In genomic region chr2:172806426-172807008, GRCh38 we compare ENCODE assay signal across 10 cellular contexts.
DNase-seq lines count a peak whose midpoint lies in the region; ATAC-seq and TF ChIP-seq lines count a peak whose summit lies in the region.
"Had no signal": no experiment of that assay in that cellular context is flagged by ENCODE, and none has a peak within 500 bp of the region (broad histone marks: within the 10 kb centered on the region; RNA-seq: fewer than 3 reads in every experiment).

No MANE protein-coding gene starts in this region.

- CTCF ChIA-PET in Panc1 (lab: Charles Lee) = no interaction called here

- H3K4me2 ChIP-seq in Karpas-422 (ENCODE audit: low read depth, low read length, poor library complexity, severe bottlenecking) = no peak overlapping the region

- peak; percentile 54 for DNase-seq in DMS153 (lab: John Stamatoyannopoulos, UW)
- peak; percentile 67 for DNase-seq in Karpas-422
- peak; percentile 28 for DNase-seq in Panc1 (ENCODE audit: low read depth, low spot score)
- DNase-seq in endothelial cell (ENCODE audit: low spot score) = no peak
- DNase-seq in mucosa of descending colon = peak in 1 of 3 donors; percentile 14
- no peak for DNase-seq in stimulated activated CD4-positive, alpha-beta T cell treated with anti-CD3 and anti-CD28 coated beads, Interleukin-2, amount 100 ng/mL, for 24 hours

- peaks cover 20% of the 10 kb centered on the region for H3K9me3 Mint-ChIP-seq in endothelial cell (ENCODE audit: unreplicated experiment)

- no peak overlapping the region for H3K4me3 ChIP-seq in Karpas-422 (ENCODE audit: low read length)
- no peak overlapping the region for H3K4me3 ChIP-seq in Panc1 (ENCODE audit: low read depth in 2 of 2, low read length in 2 of 2)
- no peak overlapping the region for H3K4me3 ChIP-seq in mucosa of descending colon
- H3K4me3 ChIP-seq: SJSA1 had no signal

- BruUV-seq in Panc1 (replicated peaks; lab: Mats Ljungman, UMichigan) = no TSS peak

- H3K27me3 ChIP-seq in Karpas-422 (ENCODE audit: low read length) = no peaks in the 10 kb centered on the region
- no peaks in the 10 kb centered on the region for H3K27me3 ChIP-seq in Panc1 (ENCODE audit: control insufficient read depth, insufficient read depth, low read length)
- H3K27me3 ChIP-seq: SJSA1 had no signal

- no peak overlapping the region for H3K9ac ChIP-seq in Karpas-422 (ENCODE audit: low read length)

- peaks cover 21% of the 10 kb centered on the region for H3K36me3 Mint-ChIP-seq in endothelial cell (ENCODE audit: low read depth, unreplicated experiment)

- H3K9me2 ChIP-seq in Karpas-422 (replicated peaks; ENCODE audit: insufficient read depth, low read length) = no peaks in the 10 kb centered on the region

- H3K79me2 ChIP-seq in Karpas-422 (ENCODE audit: low read length) = no peaks in the 10 kb centered on the region

- intact Hi-C loops in Panc1 (cut with micrococcal nuclease; ENCODE audit: unreplicated experiment) (loop anchor here (1.0 to 5.0 kb wide), 2 partner anchors 126 to 216 kb away; no protein-coding TSS in a partner anchor), mucosa of descending colon (cut with DNase I, micrococcal nuclease) (loop anchor here (10.0 kb wide), 1 partner anchor 128 kb away; no protein-coding TSS in a partner anchor)

- peak; percentile 73 for ATAC-seq in Panc1
- ATAC-seq in mucosa of descending colon = peak; percentile 67
- ATAC-seq in GM21381 (IDR thresholded peaks at IDR 0.05; ENCODE audit: unreplicated experiment) = no peak
- ATAC-seq in GM18517 (IDR thresholded peaks at IDR 0.05; ENCODE audit: unreplicated experiment) = no peak
- ATAC-seq: naive thymus-derived CD8-positive, alpha-beta T cell had no signal

- POLR2A ChIA-PET in Panc1 (lab: Charles Lee) = no interaction called here

- H3K36me3 ChIP-seq in Karpas-422 (ENCODE audit: insufficient read depth, low read length) (no peaks in the 10 kb centered on the region), Panc1 (ENCODE audit: control insufficient read depth, insufficient read depth, low read length) (no peaks in the 10 kb centered on the region), mucosa of descending colon (ENCODE audit: low read depth) (no peaks in the 10 kb centered on the region)
- H3K36me3 ChIP-seq: SJSA1 had no signal

- H3K27ac Mint-ChIP-seq in endothelial cell (ENCODE audit: unreplicated experiment) = no peak overlapping the region
- H3K27ac Mint-ChIP-seq: naive thymus-derived CD8-positive, alpha-beta T cell had no signal

- TF ChIP-seq CTCF in Panc1 (IDR thresholded peaks at IDR 0.05) (peak; percentile 83), endothelial cell (IDR thresholded peaks at IDR 0.05; ENCODE audit: unreplicated experiment) (peak; percentile 89), mucosa of descending colon (IDR thresholded peaks at IDR 0.05) (peak; percentile 51)

- H3K4me3 Mint-ChIP-seq in endothelial cell (ENCODE audit: unreplicated experiment) = no peak overlapping the region
- H3K4me3 Mint-ChIP-seq: naive thymus-derived CD8-positive, alpha-beta T cell had no signal

- no peak overlapping the region for H2AFZ ChIP-seq in Karpas-422 (ENCODE audit: low read length)

- no peaks in the 10 kb centered on the region for H3K27me3 Mint-ChIP-seq in endothelial cell (ENCODE audit: unreplicated experiment)

- H3K27ac ChIP-seq in Karpas-422 (ENCODE audit: low read length) (no peak overlapping the region), Panc1 (ENCODE audit: low read length) (0 out of 2 replicates have a peak overlapping the region, but pooled peaks have one; percentile 5)
- H3K27ac ChIP-seq: SJSA1 had no signal

- H3K9me3 ChIP-seq in Karpas-422 (ENCODE audit: low read length) = no peaks in the 10 kb centered on the region
- no peaks in the 10 kb centered on the region for H3K9me3 ChIP-seq in Panc1 (ENCODE audit: control insufficient read depth, insufficient read depth, low read depth, low read length)
- peaks cover 10% of the 10 kb centered on the region for H3K9me3 ChIP-seq in mucosa of descending colon
- H3K9me3 ChIP-seq: SJSA1 had no signal

- H3K4me1 ChIP-seq in Karpas-422 (ENCODE audit: low read length) = no peaks in the 10 kb centered on the region
- H3K4me1 ChIP-seq in Panc1 (ENCODE audit: control insufficient read depth, insufficient read depth, low read length) = peaks cover 6% of the 10 kb centered on the region; the same call in 1 of the 2 replicates
- H3K4me1 ChIP-seq in mucosa of descending colon (ENCODE audit: low read depth) = peaks cover 3% of the 10 kb centered on the region
- H3K4me1 ChIP-seq: SJSA1 had no signal

- no peaks in the 10 kb centered on the region for H4K20me1 ChIP-seq in Karpas-422 (ENCODE audit: insufficient read depth, low read depth, low read length)

- no peaks in the 10 kb centered on the region for H3K4me1 Mint-ChIP-seq in endothelial cell (ENCODE audit: unreplicated experiment)

- in situ Hi-C loops in Panc1 (cut with HindIII; ENCODE audit: low pct_unique_long_range_greater_than_20kb, low sequenced_read_pairs) = loop anchor here (25.0 kb wide), 1 partner anchor 106 kb away; no protein-coding TSS in a partner anchor

Comparison
In these comparisons a context has a peak if more than half of its experiments do, and no peak if none do; other contexts are left out.
1. DNase-seq: peak in DMS153 (single experiment), Karpas-422 (single experiment) and Panc1 (single experiment); none in endothelial cell (single experiment) and stimulated activated CD4-positive, alpha-beta T cell treated with anti-CD3 and anti-CD28 coated beads, Interleukin-2, amount 100 ng/mL, for 24 hours (0 of 2).
2. ATAC-seq: peak in Panc1 (single experiment) and mucosa of descending colon (single experiment); none in GM21381 (single experiment) and GM18517 (single experiment).
3. Peak in every context shown above with its lines, with median percentiles within 50 percentile points of each other: CTCF ChIP-seq.